Comparison of ENCODE assay signal across 24 cellular contexts in genomic region chr4:7595883-7596535, GRCh38.
DNase-seq lines count a peak whose midpoint lies in the region; FAIRE-seq and TF ChIP-seq lines count a peak whose summit lies in the region.
"Had no signal": no experiment of that assay in that cellular context is flagged by ENCODE, and none has a peak within 500 bp of the region (broad histone marks: within the 10 kb centered on the region; RNA-seq: fewer than 3 reads in every experiment).

No MANE protein-coding gene starts in this region.

- CTCF ChIA-PET in H1 (lab: Charles Lee; ENCODE audit: partially characterized antibody), result interaction anchor here (0.6 to 1.6 kb wide), 7 partner anchors 10 to 680 kb away, joined by 3 to 5 read pairs (median 3); no protein-coding TSS in a partner anchor

- no peak overlapping the region for H3K4me3 ChIP-seq in H1 (ENCODE audit: extremely low read depth in 1 of 4, insufficient read depth in 2 of 4, low read depth in 3 of 4, low read length in 4 of 4)
- H3K4me3 ChIP-seq in neural progenitor cell, result no peak overlapping the region
- H3K4me3 ChIP-seq: thoracic aorta had no signal

- no peaks in the 10 kb centered on the region for H3K9me3 Mint-ChIP-seq in neural progenitor cell
- H3K9me3 Mint-ChIP-seq: activated T-helper 17 cell treated with anti-CD3 and anti-CD28 coated beads, Interleukin-2, amount 50 U/mL, for 72 hours; CD8-positive, alpha-beta T cell; stimulated activated naive B cell treated with anti-CD40 and anti-IgM and Interleukin-4, amounts not matched to agents 10 μg/mL and 1 μg/mL and 100 μg/mL, for 72 hours had no signal

- H3K4me2 ChIP-seq in H1 (ENCODE audit: insufficient read depth in 1 of 2, low read depth in 2 of 2, low read length in 2 of 2) (no peak overlapping the region), neural progenitor cell (peak overlapping the region; percentile 64)
- H3K4me2 ChIP-seq: KMS-11 had no signal

- H3K27ac Mint-ChIP-seq in neural progenitor cell, result peak overlapping the region; percentile 17
- H3K27ac Mint-ChIP-seq: activated T-helper 17 cell treated with anti-CD3 and anti-CD28 coated beads, Interleukin-2, amount 50 U/mL, for 72 hours; CD8-positive, alpha-beta T cell; stimulated activated naive B cell treated with anti-CD40 and anti-IgM and Interleukin-4, amounts not matched to agents 10 μg/mL and 1 μg/mL and 100 μg/mL, for 72 hours had no signal

- TF ChIP-seq POLR2A in H1 (IDR thresholded peaks at IDR 0.05; ENCODE audit: control extremely low read depth in 1 of 2, low read depth in 2 of 2, low read length in 2 of 2), result no peak
- TF ChIP-seq POLR2A in GM12892 (IDR thresholded peaks at IDR 0.05; ENCODE audit: low read depth, low read length), result no peak

- H2AK5ac ChIP-seq in H1 (ENCODE audit: low read depth, low read length), result no peak overlapping the region

- no peak for FAIRE-seq in H1 (lab: Jason Lieb, UNC)
- no peak for FAIRE-seq in GM12892 (lab: Jason Lieb, UNC)
- FAIRE-seq: islet of Langerhans had no signal

- H3K4me1 ChIP-seq in H1 (replicated peaks in 1 of 4; ENCODE audit: control insufficient read depth in 3 of 4, insufficient read depth in 4 of 4, low read length in 3 of 4) (peaks cover 0 to 5% (median 1%) of the 10 kb centered on the region in 4 experiments; a peak in 5 of 7 replicates), neural progenitor cell (peaks cover 55% of the 10 kb centered on the region)

- no peaks in the 10 kb centered on the region for H3K27me3 ChIP-seq in H1 (replicated peaks in 1 of 4; ENCODE audit: control insufficient read depth in 3 of 4, extremely low read depth in 1 of 4, insufficient read depth in 3 of 4, low read length in 3 of 4)
- H3K27me3 ChIP-seq in neural progenitor cell, result no peaks in the 10 kb centered on the region

- TF ChIP-seq CTCF in H1 (IDR thresholded peaks at IDR 0.05; ENCODE audit: control extremely low read depth in 1 of 3, insufficient read depth in 1 of 3, low read depth in 1 of 3, low read length in 3 of 3), result no peak
- TF ChIP-seq CTCF in neural progenitor cell (IDR thresholded peaks at IDR 0.05), result no peak

- H2AFZ ChIP-seq in H1 (ENCODE audit: low read length) (no peak overlapping the region), neural progenitor cell (replicated peaks) (no peak overlapping the region)

- H2BK20ac ChIP-seq in H1 (ENCODE audit: low read length), result no peak overlapping the region

- H3K36me3 Mint-ChIP-seq in neural progenitor cell, result no peaks in the 10 kb centered on the region
- H3K36me3 Mint-ChIP-seq: CD8-positive, alpha-beta T cell; naive B cell; stimulated activated naive B cell treated with anti-CD40 and anti-IgM and Interleukin-4, amounts not matched to agents 10 μg/mL and 1 μg/mL and 100 μg/mL, for 72 hours had no signal

- DNase-seq in ELR (ENCODE audit: low read depth) (peak; percentile 15), M059J (ENCODE audit: low read depth) (peak; percentile 30), H1 (ENCODE audit: low read depth in 1 of 2, low spot score in 2 of 2) (no peak), neural progenitor cell (ENCODE audit: low spot score) (peak; percentile 47), AG20443 (ENCODE audit: low spot score) (no peak), GM12892 (ENCODE audit: insufficient read length) (no peak)
- DNase-seq in activated CD4-positive, CD25-positive, alpha-beta regulatory T cell treated with anti-CD3 and anti-CD28 coated beads, Interleukin-2, amount 50 U/mL, for 72 hours, result no peak
- DNase-seq: activated CD4-positive, alpha-beta T cell treated with anti-CD3 and anti-CD28 coated beads, Interleukin-2, amount 50 U/mL, for 1 hour; CD8-positive, alpha-beta T cell; cortex of kidney; DMS153; GOT3; mammary epithelial cell; naive B cell; NCI-H1105; NCI-H2107; NCI-H524; SIG-M5; stimulated activated naive B cell treated with anti-CD40 and anti-IgM and Interleukin-4, amounts not matched to agents 10 μg/mL and 1 μg/mL and 100 μg/mL, for 72 hours; T-helper 1 cell had no signal

- H3K36me3 ChIP-seq in H1 (ENCODE audit: control insufficient read depth in 2 of 4, insufficient read depth in 4 of 4, low read length in 3 of 4) (no peaks in the 10 kb centered on the region), neural progenitor cell (no peaks in the 10 kb centered on the region)
- H3K36me3 ChIP-seq: thoracic aorta had no signal

- H3K56ac ChIP-seq in H1 (replicated peaks; ENCODE audit: insufficient read length, low read depth, low read length), result no peak overlapping the region

- H4K5ac ChIP-seq in H1 (ENCODE audit: insufficient read length, low read depth, low read length), result no peak overlapping the region

- H3K23me2 ChIP-seq in H1 (ENCODE audit: low read depth, low read length), result no peaks in the 10 kb centered on the region

- no peak overlapping the region for H2BK5ac ChIP-seq in H1 (ENCODE audit: low read depth, low read length)

- H3K23ac ChIP-seq in H1 (ENCODE audit: insufficient read length), result no peak overlapping the region

- no peak overlapping the region for H2BK120ac ChIP-seq in H1 (replicated peaks; ENCODE audit: low read depth, low read length)

- H3K18ac ChIP-seq in H1 (ENCODE audit: extremely low read depth, low read length), result no peak overlapping the region

- H3K27me3 Mint-ChIP-seq in neural progenitor cell (ENCODE audit: insufficient read depth, low read depth), result peaks cover 12% of the 10 kb centered on the region

- no peak overlapping the region for H3K9ac ChIP-seq in H1 (replicated peaks in 1 of 4; ENCODE audit: extremely low read depth in 1 of 4, low read depth in 3 of 4, low read length in 3 of 4)
- no peak overlapping the region for H3K9ac ChIP-seq in neural progenitor cell
- H3K9ac ChIP-seq: KMS-11 had no signal

- POLR2A ChIA-PET in H1 (lab: Charles Lee; ENCODE audit: partially characterized antibody), result no interaction called here

- no peak overlapping the region for H3K4me3 Mint-ChIP-seq in neural progenitor cell
- H3K4me3 Mint-ChIP-seq: activated T-helper 17 cell treated with anti-CD3 and anti-CD28 coated beads, Interleukin-2, amount 50 U/mL, for 72 hours; CD8-positive, alpha-beta T cell; naive B cell; stimulated activated naive B cell treated with anti-CD40 and anti-IgM and Interleukin-4, amounts not matched to agents 10 μg/mL and 1 μg/mL and 100 μg/mL, for 72 hours had no signal

- no peak overlapping the region for H3K27ac ChIP-seq in H1 (ENCODE audit: low read depth, low read length)
- H3K27ac ChIP-seq in neural progenitor cell, result no peak overlapping the region
- H3K27ac ChIP-seq: KMS-11, thoracic aorta had no signal

- H4K20me1 ChIP-seq in H1 (replicated peaks in 1 of 2; ENCODE audit: control insufficient read depth in 1 of 2, insufficient read depth in 2 of 2, low read length in 2 of 2) (no peaks in the 10 kb centered on the region), neural progenitor cell (ENCODE audit: low read depth) (peaks cover 12% of the 10 kb centered on the region)

- WGBS in H1 (ENCODE audit: extremely low coverage in 1 of 2, insufficient coverage in 1 of 2, insufficient read length in 1 of 2, insufficient replicate concordance in 2 of 2, low coverage in 1 of 2, low lambda C conversion rate in 2 of 2, missing lambda C conversion rate in 1 of 2), 2 experiments, result 92% methylated on average over 11 of the region's 11 CpGs; no CpG with 5 or more reads in 1 of the 2 experiments

- no peak overlapping the region for H4K8ac ChIP-seq in H1 (ENCODE audit: extremely low read depth, insufficient read depth, low read length)

- no peak for TF ChIP-seq EP300 in H1 (IDR thresholded peaks at IDR 0.05; ENCODE audit: borderline replicate concordance in 1 of 2, low read depth in 2 of 2, low read length in 2 of 2)

- H2BK15ac ChIP-seq in H1 (ENCODE audit: low read length), result no peak overlapping the region

- H3K79me2 ChIP-seq in H1 (ENCODE audit: control insufficient read depth in 1 of 2, insufficient read depth in 2 of 2, low read length in 2 of 2) (no peaks in the 10 kb centered on the region), neural progenitor cell (ENCODE audit: low read depth) (no peaks in the 10 kb centered on the region)

- H3K79me1 ChIP-seq in H1 (ENCODE audit: low read depth, low read length), result no peaks in the 10 kb centered on the region; the same call in 1 of the 2 replicates

- peaks cover 29% of the 10 kb centered on the region for H3F3A ChIP-seq in neural progenitor cell (ENCODE audit: low read depth)

- no peak overlapping the region for H3K4ac ChIP-seq in H1 (replicated peaks; ENCODE audit: insufficient read length, low read depth, low read length)

- no peak overlapping the region for H4K91ac ChIP-seq in H1 (replicated peaks; ENCODE audit: insufficient read length, low read length)

- H2BK12ac ChIP-seq in H1 (ENCODE audit: low read depth, low read length), result 0 out of 2 replicates have a peak overlapping the region, but pooled peaks have one; percentile 3

- TF ChIP-seq RAD21 in H1 (IDR thresholded peaks at IDR 0.05 in 1 of 2, conservative IDR thresholded peaks at IDR 0.05 in 1 of 2; ENCODE audit: low read depth in 2 of 2, low read length in 2 of 2), result no peak

- H3K14ac ChIP-seq in H1 (ENCODE audit: insufficient read length), result no peak overlapping the region

- H3K9me3 ChIP-seq in H1 (ENCODE audit: insufficient read depth in 2 of 2, low read depth in 1 of 2, low read length in 1 of 2) (no peaks in the 10 kb centered on the region), neural progenitor cell (ENCODE audit: low read depth) (no peaks in the 10 kb centered on the region)
- H3K9me3 ChIP-seq: thoracic aorta had no signal

- peaks cover 43% of the 10 kb centered on the region for H3K4me1 Mint-ChIP-seq in neural progenitor cell
- H3K4me1 Mint-ChIP-seq: activated T-helper 17 cell treated with anti-CD3 and anti-CD28 coated beads, Interleukin-2, amount 50 U/mL, for 72 hours; naive B cell; stimulated activated naive B cell treated with anti-CD40 and anti-IgM and Interleukin-4, amounts not matched to agents 10 μg/mL and 1 μg/mL and 100 μg/mL, for 72 hours had no signal

TF ChIP-seq in H1, 55 proteins besides CTCF, POLR2A, EP300 and RAD21:
- no peak for TF ChIP-seq SAP30 (IDR thresholded peaks at IDR 0.05; ENCODE audit: insufficient read depth, insufficient replicate concordance, low read length)
- peak; percentile 62 for TF ChIP-seq TEAD4 (IDR thresholded peaks at IDR 0.05; ENCODE audit: low read depth, low read length)

Comparison
In these comparisons a context has a peak if more than half of its experiments do, and no peak if none do; other contexts are left out.
1. DNase-seq: peak in ELR (single experiment), M059J (single experiment) and neural progenitor cell (single experiment); none in H1 (0 of 2), AG20443 (single experiment), activated CD4-positive, CD25-positive, alpha-beta regulatory T cell treated with anti-CD3 and anti-CD28 coated beads, Interleukin-2, amount 50 U/mL, for 72 hours (single experiment) and GM12892 (single experiment).